26 cellular contexts compared by ENCODE assay signal in genomic region chr5:4083591-4084337, GRCh38.
"Had no signal": no experiment of that assay in that cellular context is flagged by ENCODE, and none has a peak within 500 bp of the region (broad histone marks: within the 10 kb centered on the region; RNA-seq: fewer than 3 reads in every experiment).

No MANE protein-coding gene starts in this region.

- H3K27ac ChIP-seq: WERI-Rb-1 had no signal

- H3K36me3 ChIP-seq: WERI-Rb-1 had no signal

- ATAC-seq: activated CD4-positive, CD25-positive, alpha-beta regulatory T cell treated with anti-CD3 and anti-CD28 coated beads, Interleukin-2, amount 50 U/mL, for 24 hours; activated CD8-positive, alpha-beta T cell treated with anti-CD3 and anti-CD28 coated beads for 36 hours; activated T-cell treated with anti-CD3 and anti-CD28 coated beads, Interleukin-2, amount 50 U/mL, for 72 hours; PC-3; T-cell had no signal

- DNase-seq: activated CD4-positive, alpha-beta T cell treated with anti-CD3 and anti-CD28 coated beads for 4 hours; activated CD8-positive, alpha-beta memory T cell treated with anti-CD3 and anti-CD28 coated beads, Interleukin-2, amount 50 U/mL, for 4 hours; activated CD8-positive, alpha-beta T cell treated with anti-CD3 and anti-CD28 coated beads for 36 hours; activated gamma-delta T cell treated with Interleukin-2 at 50 U/mL for 16 hours; activated naive CD4-positive, alpha-beta T cell treated with anti-CD3 and anti-CD28 coated beads, Interleukin-2, amount 10 ng/mL, durations not matched to agents 7 days and 5 days; activated naive CD8-positive, alpha-beta T cell treated with anti-CD3 and anti-CD28 coated beads for 36 hours; activated T-cell treated with anti-CD3 and anti-CD28 coated beads, Interleukin-2, amount 50 U/mL, for 72 hours; anterior cingulate cortex; IMR-90; Kasumi-1; KBM-7; NCI-H1092; NCI-H1417; NCI-H2029; NCI-H2107; NCI-H345; NCI-H510A; NCI-H526 treated with DMSO at 0.1 percent for 48 hours; NCI-H82; PC-3; SIG-M5; T-cell; T-helper 2 cell; T1000; WERI-Rb-1 had no signal
